In the genomic region with DNA sequence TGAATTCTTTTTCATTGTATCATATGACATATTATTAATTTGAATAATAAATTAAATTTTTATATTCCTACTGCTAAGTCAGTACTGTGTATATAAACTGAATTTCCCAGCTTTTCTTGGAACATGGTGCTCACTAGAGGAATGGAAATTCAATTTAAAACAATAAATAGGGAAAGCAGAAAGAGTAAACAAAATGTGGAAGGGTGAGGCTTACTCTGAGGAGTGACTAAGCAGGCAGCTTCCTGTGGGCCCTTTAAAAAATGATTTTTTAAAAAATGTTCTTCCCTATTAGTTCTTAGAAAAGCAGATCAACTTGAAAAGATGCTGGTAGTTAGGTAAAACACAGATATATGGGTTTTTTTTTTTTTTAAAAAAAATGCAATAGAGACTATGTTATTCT, we compare ENCODE assay signal across 16 cellular contexts. TPM values are rescaled to one million over a fixed set of nuclear protein-coding genes. Genes with fewer than 3 reads are reported as not detected.
A peak's percentile ranks its signal among the peaks of the same experiment; 100 is the strongest.
DNase-seq lines count a peak whose midpoint lies in the region; ATAC-seq and TF ChIP-seq lines count a peak whose summit lies in the region.
"Had no signal": no experiment of that assay in that cellular context is flagged by ENCODE, and none has a peak within 500 bp of the region (broad histone marks: within the 10 kb centered on the region; RNA-seq: fewer than 3 reads in every experiment).

No MANE protein-coding gene starts in this region.

- intact Hi-C loops in heart left ventricle (cut with DNase I) = no loop called here
- intact Hi-C loops in cardiac septum (cut with DNase I) = no loop called here
- intact Hi-C loops in stomach (cut with DNase I; ENCODE audit: low total_unique reads) = no loop called here

- TF ChIP-seq CTCF in heart left ventricle (IDR thresholded peaks at IDR 0.05) (no peak), choroid plexus epithelial cell (conservative IDR thresholded peaks at IDR 0.05; ENCODE audit: low read depth, low read length) (no peak), stomach (IDR thresholded peaks at IDR 0.05) (no peak)

- peak; percentile 52 to 84 (median 68) for ATAC-seq in heart left ventricle
- ATAC-seq in HG03135 (IDR thresholded peaks at IDR 0.05; ENCODE audit: unreplicated experiment) = no peak
- ATAC-seq: left lobe of liver; naive thymus-derived CD4-positive, alpha-beta T cell had no signal

- no peak for TF ChIP-seq POLR2A in heart left ventricle (IDR thresholded peaks at IDR 0.05)
- no peak for TF ChIP-seq POLR2A in stomach (IDR thresholded peaks at IDR 0.05)

- peak overlapping the region; percentile 11 for H3K9ac ChIP-seq in skeletal muscle satellite cell (ENCODE audit: low read depth, low read length)

- no peaks in the 10 kb centered on the region for H3K27me3 ChIP-seq in heart left ventricle
- no peaks in the 10 kb centered on the region for H3K27me3 ChIP-seq in skeletal muscle satellite cell (ENCODE audit: control insufficient read depth, insufficient read depth, low read length)
- no peaks in the 10 kb centered on the region for H3K27me3 ChIP-seq in stomach
- H3K27me3 ChIP-seq: Peyer's patch had no signal

- no peak for TF ChIP-seq EP300 in stomach (IDR thresholded peaks at IDR 0.05)

- DNase-seq in heart left ventricle (no peak), cardiac septum (ENCODE audit: low spot score) (no peak), NCI-H226 (peak; percentile 26), choroid plexus epithelial cell (ENCODE audit: low read depth) (peak; percentile 49), stomach (no peak)
- DNase-seq in activated effector memory CD4-positive, alpha-beta T cell treated with Interleukin-2 at 50 U/mL for 16 hours = no peak
- DNase-seq: activated CD4-positive, alpha-beta T cell treated with anti-CD3 and anti-CD28 coated beads for 4 hours; hippocampal formation; naive thymus-derived CD4-positive, alpha-beta T cell; NCI-H1930; NCI-H526; Peyer's patch had no signal

- no peak overlapping the region for H3K4me3 ChIP-seq in heart left ventricle
- H3K4me3 ChIP-seq in choroid plexus epithelial cell (ENCODE audit: low read depth, low read length) = no peak overlapping the region
- H3K4me3 ChIP-seq in skeletal muscle satellite cell (ENCODE audit: low read length) = no peak overlapping the region
- no peak overlapping the region for H3K4me3 ChIP-seq in stomach
- H3K4me3 ChIP-seq: Peyer's patch had no signal

- H3K4me1 ChIP-seq in heart left ventricle = peaks cover 0 to 56% (median 8%) of the 10 kb centered on the region in 12 donors
- H3K4me1 ChIP-seq in skeletal muscle satellite cell (ENCODE audit: control insufficient read depth, insufficient read depth, low read length) = peaks cover 48% of the 10 kb centered on the region
- no peaks in the 10 kb centered on the region for H3K4me1 ChIP-seq in stomach
- H3K4me1 ChIP-seq: Peyer's patch had no signal

- peak overlapping the region in 11 of 12 donors; percentile 27 to 76 (median 69) for H3K27ac ChIP-seq in heart left ventricle
- H3K27ac ChIP-seq in stomach = peak overlapping the region in 1 of 5 donors; percentile 35
- H3K27ac ChIP-seq: HL-60, Peyer's patch had no signal

- no peaks in the 10 kb centered on the region for H3K9me3 ChIP-seq in heart left ventricle
- no peaks in the 10 kb centered on the region for H3K9me3 ChIP-seq in skeletal muscle satellite cell (replicated peaks; ENCODE audit: low read length)
- H3K9me3 ChIP-seq in stomach = no peaks in the 10 kb centered on the region
- H3K9me3 ChIP-seq: Peyer's patch had no signal

- peak overlapping the region; percentile 3 for H3K4me2 ChIP-seq in skeletal muscle satellite cell (ENCODE audit: low read length)

- H3K36me3 ChIP-seq in heart left ventricle = no peaks in the 10 kb centered on the region
- H3K36me3 ChIP-seq in skeletal muscle satellite cell (ENCODE audit: insufficient read depth, low read length) = no peaks in the 10 kb centered on the region
- H3K36me3 ChIP-seq in stomach = no peaks in the 10 kb centered on the region
- H3K36me3 ChIP-seq: Peyer's patch had no signal

RNA-seq across cellular contexts. Expression of gene S1PR1, which starts 49.5 kb away (rescaled TPM):
- total RNA-seq in heart left ventricle (100 to 1,000 TPM in 2 of 9 donors, 10 to 100 TPM in 7; 40.6 to 175 (median 61.7) TPM), cardiac septum (57.9 TPM), stomach (10 to 100 TPM in 3 of 5 donors, 1 to 10 TPM in 2; 5.8 to 54.0 (median 14.3) TPM)
- polyA plus RNA-seq in heart left ventricle (10 to 100 TPM; 37.0 to 60.6 TPM), stomach (10 to 100 TPM in 1 of 3 donors, 1 to 10 TPM in 2; 3.7 to 11.6 (median 8.4) TPM)
- total RNA-seq in skeletal muscle satellite cell (2012; rRNA removed) = 0.44 and 1.3 TPM in 2 replicates

Comparison
In these comparisons a context has a peak if more than half of its experiments do, and no peak if none do; other contexts are left out.
1. DNase-seq: peak in NCI-H226 (single experiment) and choroid plexus epithelial cell (single experiment); none in heart left ventricle (0 of 5), cardiac septum (single experiment), stomach (single experiment) and activated effector memory CD4-positive, alpha-beta T cell treated with Interleukin-2 at 50 U/mL for 16 hours (single experiment).